8 cellular contexts compared by ENCODE assay signal in genomic region chr4:139266583-139267257, GRCh38. TPM values are rescaled to one million over a fixed set of nuclear protein-coding genes. Genes with fewer than 3 reads are reported as not detected.
DNase-seq lines count a peak whose midpoint lies in the region; ATAC-seq, FAIRE-seq and TF ChIP-seq lines count a peak whose summit lies in the region.

No MANE protein-coding gene starts in this region.

- FAIRE-seq in H54 (lab: Jason Lieb, UNC) = peak; percentile 84

- DNase-seq in GF-D8 (lab: John Stamatoyannopoulos, UW) (peak; percentile 84), H54 (ENCODE audit: insufficient read length, low spot score) (peak; percentile 23), Kasumi-1 (lab: John Stamatoyannopoulos, UW) (peak; percentile 59 to 74), activated B cell treated with CpG ODN at 0.5 μM for 24 hours (peak; percentile 43), mammary epithelial cell (no peak), left colon (peak; percentile 80 to 81), RWPE1 (ENCODE audit: low spot score) (no peak)
- DNase-seq in stimulated activated CD4-positive, alpha-beta T cell treated with anti-CD3 and anti-CD28 coated beads, Interleukin-4, amount 100 ng/mL, for 1 hour = peak; percentile 69

- no peaks in the 10 kb centered on the region for H4K20me1 ChIP-seq in mammary epithelial cell (ENCODE audit: insufficient read depth, low read length)

- H3K9me3 Mint-ChIP-seq in activated B cell treated with CpG ODN at 0.5 μM for 24 hours = no peaks in the 10 kb centered on the region

- peak overlapping the region; percentile 16 for H3K9ac ChIP-seq in mammary epithelial cell (ENCODE audit: insufficient read depth, low read length)

- no peaks in the 10 kb centered on the region for H3K9me3 ChIP-seq in mammary epithelial cell (replicated peaks; ENCODE audit: insufficient read depth, low read length)

- intact Hi-C loops in activated B cell treated with CpG ODN at 0.5 μM for 24 hours (cut with micrococcal nuclease) = loop anchor here (1.0 to 2.0 kb wide), 4 partner anchors 13 to 29 kb away; no protein-coding TSS in a partner anchor
- intact Hi-C loops in mammary epithelial cell (cut with micrococcal nuclease) = no loop called here
- intact Hi-C loops in left colon (cut with DNase I, micrococcal nuclease) = no loop called here

- ATAC-seq in activated B cell treated with CpG ODN at 0.5 μM for 24 hours (ENCODE audit: low read depth) = peak; percentile 96
- peak; percentile 91 for ATAC-seq in left colon

- no peaks in the 10 kb centered on the region for H3K36me3 ChIP-seq in mammary epithelial cell (ENCODE audit: insufficient read depth, low read length)

- H3K4me3 ChIP-seq in mammary epithelial cell (replicated peaks in 1 of 3; ENCODE audit: insufficient read depth in 1 of 3, low read depth in 2 of 3, low read length in 3 of 3) = peak overlapping the region; percentile 17 to 29 (median 21)

- POLR2A ChIA-PET in activated B cell treated with CpG ODN at 0.5 μM for 24 hours (lab: Charles Lee) (interaction anchor here (0.5 to 2.1 kb wide), 10 partner anchors 8 to 184 kb away, joined by 3 to 10 read pairs (median 4); partner anchors contain the start of genes ELF2, NAA15 and NDUFC1), RWPE1 (lab: Yijun Ruan, JAX; ENCODE audit: low non-redundant PET) (no interaction called here)

- TF ChIP-seq CTCF in activated B cell treated with CpG ODN at 0.5 μM for 24 hours (IDR thresholded peaks at IDR 0.05) (no peak), mammary epithelial cell (conservative IDR thresholded peaks at IDR 0.05 in 1 of 2, IDR thresholded peaks at IDR 0.05 in 1 of 2; ENCODE audit: extremely low read depth in 1 of 2, insufficient read depth in 1 of 2, low read depth in 1 of 2, low read length in 2 of 2) (no peak), RWPE1 (conservative IDR thresholded peaks at IDR 0.05; ENCODE audit: low read depth) (no peak)

- H3K36me3 Mint-ChIP-seq in activated B cell treated with CpG ODN at 0.5 μM for 24 hours (ENCODE audit: low read depth) = no peaks in the 10 kb centered on the region

- dilution Hi-C loops in mammary epithelial cell (cut with HindIII; ENCODE audit: low sequenced_read_pairs) = no loop called here

- no peaks in the 10 kb centered on the region for H3K79me2 ChIP-seq in mammary epithelial cell (ENCODE audit: insufficient read depth, low read length)

- H2AFZ ChIP-seq in mammary epithelial cell (ENCODE audit: low read depth, low read length) = peak overlapping the region; percentile 85

- H3K27ac ChIP-seq in mammary epithelial cell (ENCODE audit: insufficient read depth, low read depth, low read length) (peak overlapping the region; percentile 28), RWPE1 (no peak overlapping the region)

- peak overlapping the region; percentile 66 for H3K4me2 ChIP-seq in mammary epithelial cell (ENCODE audit: insufficient read depth, low read depth, low read length)

- H3K27ac Mint-ChIP-seq in activated B cell treated with CpG ODN at 0.5 μM for 24 hours = peak overlapping the region; percentile 72

- CTCF ChIA-PET in activated B cell treated with CpG ODN at 0.5 μM for 24 hours (lab: Charles Lee) (interaction anchor here (0.6 to 1.8 kb wide), 6 partner anchors 13 to 236 kb away, joined by 3 to 11 read pairs (median 4); partner anchors contain the start of genes NAA15 and NDUFC1), mammary epithelial cell (lab: Charles Lee; ENCODE audit: low non-redundant PET) (interaction anchor here (0.6 kb wide), 2 partner anchors 29 to 47 kb away, joined by 3 read pairs; no protein-coding TSS in a partner anchor), RWPE1 (lab: Yijun Ruan, JAX) (interaction anchor here (0.5 kb wide), 1 partner anchor 436 kb away, joined by 3 read pairs; no protein-coding TSS in a partner anchor)

- in situ Hi-C loops in mammary epithelial cell (cut with MboI; ENCODE audit: low sequenced_read_pairs in 2 of 2) = no loop called here

- no peak for TF ChIP-seq POLR2A in H54 (IDR thresholded peaks at IDR 0.05; ENCODE audit: low read depth, low read length)

- H3K4me3 Mint-ChIP-seq in activated B cell treated with CpG ODN at 0.5 μM for 24 hours = peak overlapping the region; percentile 72

- peaks cover 10% of the 10 kb centered on the region for H3K4me1 ChIP-seq in mammary epithelial cell (ENCODE audit: insufficient read depth, low read length)

- no peaks in the 10 kb centered on the region for H3K27me3 ChIP-seq in mammary epithelial cell (ENCODE audit: insufficient read depth, low read length)

- H3K4me1 Mint-ChIP-seq in activated B cell treated with CpG ODN at 0.5 μM for 24 hours = peaks cover 13% of the 10 kb centered on the region

- WGBS in mammary epithelial cell (ENCODE audit: low coverage, missing lambda C conversion rate) = 14% methylated on average over 14 of the region's 14 CpGs

- H3K27me3 Mint-ChIP-seq in activated B cell treated with CpG ODN at 0.5 μM for 24 hours = peaks cover 2% of the 10 kb centered on the region

- BruUV-seq in mammary epithelial cell (replicated peaks; lab: Mats Ljungman, UMichigan) = no TSS peak

RNA-seq across cellular contexts. Expression of gene MGARP, which starts 13.3 kb away (rescaled TPM):
- total RNA-seq in activated B cell treated with CpG ODN at 0.5 μM for 24 hours (not detected in 2 replicates), mammary epithelial cell (1 to 10 TPM; 4.7 to 5.5 TPM), left colon (under 1 TPM in 1 of 2 donors, not detected in 1; 0.22 TPM)
- polyA plus RNA-seq in mammary epithelial cell = 2.7 TPM
- not detected for polyA minus RNA-seq in mammary epithelial cell

RNA-seq across cellular contexts. Expression of gene NAA15, which starts 34.6 kb away (rescaled TPM):
- total RNA-seq in activated B cell treated with CpG ODN at 0.5 μM for 24 hours = 62.6 and 66.5 TPM in 2 replicates
- 10 to 100 TPM; 35.5 to 76.3 TPM for total RNA-seq in mammary epithelial cell
- 18.3 TPM for polyA plus RNA-seq in mammary epithelial cell
- 55.2 TPM for polyA minus RNA-seq in mammary epithelial cell
- total RNA-seq in left colon = 10 to 100 TPM; 25.3 to 37.5 TPM

RNA-seq across cellular contexts. Expression of gene NDUFC1, which starts 35.6 kb away (rescaled TPM):
- 34.3 and 35.9 TPM in 2 replicates for total RNA-seq in activated B cell treated with CpG ODN at 0.5 μM for 24 hours
- total RNA-seq in mammary epithelial cell = 10 to 100 TPM; 15.5 to 51.7 TPM
- 32.7 TPM for polyA plus RNA-seq in mammary epithelial cell
- polyA minus RNA-seq in mammary epithelial cell = 2.3 TPM
- total RNA-seq in left colon = 10 to 100 TPM; 82.1 to 89.9 TPM

Comparison
In these comparisons a context has a peak if more than half of its experiments do, and no peak if none do; other contexts are left out.
1. DNase-seq: peak in GF-D8 (single experiment), H54 (single experiment), Kasumi-1 (2 of 2), activated B cell treated with CpG ODN at 0.5 μM for 24 hours (single experiment), left colon (2 of 2) and stimulated activated CD4-positive, alpha-beta T cell treated with anti-CD3 and anti-CD28 coated beads, Interleukin-4, amount 100 ng/mL, for 1 hour (single experiment); none in mammary epithelial cell (single experiment) and RWPE1 (single experiment).